In the genomic region with DNA sequence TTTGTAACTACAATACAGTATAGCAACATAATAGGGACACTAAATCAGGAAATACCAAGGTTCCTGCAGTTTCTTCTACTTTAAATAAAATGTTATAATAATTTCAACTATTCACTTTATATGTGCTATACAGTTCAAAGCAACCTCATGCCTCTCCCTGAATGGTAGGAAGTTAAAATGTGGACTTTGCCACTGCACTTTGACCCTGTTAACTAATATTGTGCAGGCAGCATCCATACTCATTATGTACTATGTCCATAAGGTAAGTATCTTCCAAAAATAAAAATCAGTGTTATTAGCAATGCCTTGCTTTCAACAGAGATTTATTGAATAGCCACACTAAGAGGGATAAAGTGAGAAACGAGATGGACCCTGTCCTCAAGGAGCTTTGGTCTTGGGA, we compare ENCODE assay signal across 27 cellular contexts. TPM values are rescaled to one million over a fixed set of nuclear protein-coding genes. Genes with fewer than 3 reads are reported as not detected.
"Had no signal": no experiment of that assay in that cellular context is flagged by ENCODE, and none has a peak within 500 bp of the region (broad histone marks: within the 10 kb centered on the region; RNA-seq: fewer than 3 reads in every experiment).

No MANE protein-coding gene starts in this region.

- H3K4me1 ChIP-seq: parathyroid adenoma, prostate gland, uterus had no signal

- ATAC-seq: naive thymus-derived CD4-positive, alpha-beta T cell; natural killer cell; right cardiac atrium; right lobe of liver; stimulated activated memory B cell treated with anti-CD40 and anti-IgM and Interleukin-4, amounts not matched to agents 10 μg/mL and 1 μg/mL and 100 μg/mL, for 72 hours; stimulated activated naive CD8-positive, alpha-beta T cell treated with anti-CD3 and anti-CD28 coated beads, Interleukin-15, amount 100 ng/mL, for 72 hours; stimulated activated naive CD8-positive, alpha-beta T cell treated with anti-CD3 and anti-CD28 coated beads, Interleukin-15, Interleukin-2, amounts not matched to agents 100 U/mL and 50 U/mL, for 24 hours; upper lobe of right lung had no signal

- H3K9me3 ChIP-seq: prostate gland, right lobe of liver, sigmoid colon, spleen, suprapubic skin, testis, tibial artery, transverse colon, upper lobe of right lung, uterus had no signal

- H3K36me3 ChIP-seq: neural progenitor cell, prostate gland, right lobe of liver, sigmoid colon, spleen, suprapubic skin, tibial artery, transverse colon, upper lobe of right lung, uterus had no signal

- DNase-seq: naive thymus-derived CD4-positive, alpha-beta T cell; natural killer cell; occipital lobe; right cardiac atrium; right lobe of liver; sigmoid colon; spleen; stimulated activated CD4-positive, alpha-beta T cell treated with anti-CD3 and anti-CD28 coated beads, Interleukin-12 subunit alpha, Interleukin-12 subunit beta, amount 100 ng/mL, for 4 hours; stimulated activated CD4-positive, alpha-beta T cell treated with anti-CD3 and anti-CD28 coated beads, Interleukin-1b, Interleukin-23, amount 100 ng/mL, for 48 hours; stimulated activated CD4-positive, alpha-beta T cell treated with anti-CD3 and anti-CD28 coated beads, Interleukin-4, amount 100 ng/mL, for 1 hour; stimulated activated CD4-positive, alpha-beta T cell treated with anti-CD3 and anti-CD28 coated beads, Interleukin-4, amount 100 ng/mL, for 4 hours; stimulated activated CD8-positive, alpha-beta memory T cell treated with anti-CD3 and anti-CD28 coated beads, Interleukin-4, amount 100 ng/mL, for 48 hours; stimulated activated naive CD4-positive, alpha-beta T cell; stimulated activated naive CD8-positive, alpha-beta T cell treated with anti-CD3 and anti-CD28 coated beads, Interleukin-15, amount 100 ng/mL, for 72 hours; stimulated activated naive CD8-positive, alpha-beta T cell treated with anti-CD3 and anti-CD28 coated beads, Interleukin-15, Interleukin-2, amounts not matched to agents 100 U/mL and 50 U/mL, for 24 hours; testis; tibial artery; transverse colon; upper lobe of right lung; uterus had no signal

- H3K27me3 ChIP-seq: right lobe of liver, suprapubic skin, testis, tibial artery, transverse colon, upper lobe of right lung, uterus had no signal

- H3K4me3 ChIP-seq: neural progenitor cell, prostate gland, right lobe of liver, sigmoid colon, smooth muscle cell, spleen, suprapubic skin, testis, tibial artery, transverse colon, upper lobe of right lung, uterus had no signal

- H3K27ac ChIP-seq: neural progenitor cell, parathyroid adenoma, prostate gland, right lobe of liver, sigmoid colon, spleen, suprapubic skin, testis, tibial artery, transverse colon, upper lobe of right lung, uterus had no signal

RNA-seq across cellular contexts. Expression of a gene that starts 4.8 kb away (rescaled TPM):
- polyA plus RNA-seq: naive thymus-derived CD4-positive, alpha-beta T cell; neural cell; smooth muscle cell had no signal
